ENCODE assay signal across 18 cellular contexts in genomic region chr2:46974659-46975058, GRCh38.
"Had no signal": no experiment of that assay in that cellular context is flagged by ENCODE, and none has a peak within 500 bp of the region (broad histone marks: within the 10 kb centered on the region; RNA-seq: fewer than 3 reads in every experiment).

No MANE protein-coding gene starts in this region.

- DNase-seq: activated CD4-positive, alpha-beta T cell treated with anti-CD3 and anti-CD28 coated beads, Interleukin-2, amount 50 U/mL, for 1 hour; activated CD8-positive, alpha-beta memory T cell treated with anti-CD3 and anti-CD28 coated beads for 24 hours; activated gamma-delta T cell treated with Interleukin-2 at 50 U/mL for 16 hours; activated T-cell treated with anti-CD3 and anti-CD28 coated beads, Interleukin-2, amount 50 U/mL, for 72 hours; amniotic stem cell; dorsolateral prefrontal cortex; endodermal cell; foreskin fibroblast; natural killer cell; pancreas; sigmoid colon; T1000; uterus had no signal

- H3K27me3 Mint-ChIP-seq: stimulated activated naive CD8-positive, alpha-beta T cell treated with anti-CD3 and anti-CD28 coated beads, Interleukin-15, Interleukin-2, amounts not matched to agents 100 ng/mL and 50 ng/mL, for 24 hours had no signal

- H3K27me3 ChIP-seq: dorsolateral prefrontal cortex, neutrophil, pancreas, sigmoid colon, tibial nerve, uterus had no signal

- H3K4me1 Mint-ChIP-seq: endodermal cell had no signal

- H3K27ac ChIP-seq: epithelial cell of prostate, neutrophil, pancreas, sigmoid colon, tibial nerve, uterus had no signal

- FAIRE-seq: pancreas had no signal

- H3K36me3 ChIP-seq: neutrophil, uterus had no signal

- H3K4me3 Mint-ChIP-seq: activated T-cell treated with anti-CD3 and anti-CD28 coated beads, Interleukin-2, amount 50 U/mL, for 72 hours; endodermal cell; natural killer cell; stimulated activated naive CD8-positive, alpha-beta T cell treated with anti-CD3 and anti-CD28 coated beads, Interleukin-15, Interleukin-2, amounts not matched to agents 100 ng/mL and 50 ng/mL, for 24 hours had no signal

- H3K9me3 Mint-ChIP-seq: activated naive CD4-positive, alpha-beta T cell treated with anti-CD3 and anti-CD28 coated beads, Interleukin-2, amount 50 U/mL, for 72 hours; activated T-cell treated with anti-CD3 and anti-CD28 coated beads, Interleukin-2, amount 50 U/mL, for 72 hours; natural killer cell; stimulated activated naive CD8-positive, alpha-beta T cell treated with anti-CD3 and anti-CD28 coated beads, Interleukin-15, Interleukin-2, amounts not matched to agents 100 ng/mL and 50 ng/mL, for 24 hours had no signal

- H3K9me3 ChIP-seq: neutrophil, pancreas, sigmoid colon, tibial nerve, uterus had no signal

- H3K36me3 Mint-ChIP-seq: natural killer cell had no signal

- ATAC-seq: activated naive CD4-positive, alpha-beta T cell treated with anti-CD3 and anti-CD28 coated beads, Interleukin-2, amount 50 U/mL, for 72 hours; activated T-cell treated with anti-CD3 and anti-CD28 coated beads, Interleukin-2, amount 50 U/mL, for 72 hours; natural killer cell; pancreas had no signal

- H3K27ac Mint-ChIP-seq: endodermal cell; natural killer cell; stimulated activated naive CD8-positive, alpha-beta T cell treated with anti-CD3 and anti-CD28 coated beads, Interleukin-15, Interleukin-2, amounts not matched to agents 100 ng/mL and 50 ng/mL, for 24 hours had no signal

- H3K4me3 ChIP-seq: dorsolateral prefrontal cortex, pancreas, sigmoid colon, tibial nerve, uterus had no signal
